In genomic region chr21:46308431-46308830, GRCh38 we compare ENCODE assay signal across 27 cellular contexts.
"Had no signal": no experiment of that assay in that cellular context is flagged by ENCODE, and none has a peak within 500 bp of the region (broad histone marks: within the 10 kb centered on the region; RNA-seq: fewer than 3 reads in every experiment).

No MANE protein-coding gene starts in this region.

- H3K27me3 ChIP-seq: body of pancreas, dorsolateral prefrontal cortex had no signal

- H3K27ac ChIP-seq: body of pancreas, coronary artery, dorsolateral prefrontal cortex, WERI-Rb-1 had no signal

- H3K4me3 ChIP-seq: body of pancreas, coronary artery, dorsolateral prefrontal cortex had no signal

- ATAC-seq: activated CD8-positive, alpha-beta T cell treated with anti-CD3 and anti-CD28 coated beads for 36 hours; activated T-cell treated with anti-CD3 and anti-CD28 coated beads, Interleukin-2, amount 50 U/mL, for 4 hours; body of pancreas; esophagus mucosa; T-helper 17 cell had no signal

- H3K4me1 ChIP-seq: body of pancreas had no signal

- H3K9me3 ChIP-seq: body of pancreas had no signal

- DNase-seq: activated B cell treated with CpG ODN at 0.5 μM for 24 hours; activated CD4-positive, alpha-beta T cell treated with anti-CD3 and anti-CD28 coated beads for 48 hours; activated CD4-positive, alpha-beta T cell treated with anti-CD3 and anti-CD28 coated beads, Interleukin-2, amount 50 U/mL, for 1 hour; activated CD4-positive, alpha-beta T cell treated with anti-CD3 and anti-CD28 coated beads, Interleukin-2, amount 50 U/mL, for 48 hours; activated CD8-positive, alpha-beta memory T cell treated with anti-CD3 and anti-CD28 coated beads for 24 hours; activated CD8-positive, alpha-beta T cell treated with anti-CD3 and anti-CD28 coated beads for 36 hours; activated effector memory CD4-positive, alpha-beta T cell treated with Interleukin-2 at 50 U/mL for 16 hours; activated gamma-delta T cell treated with Interleukin-2 at 50 U/mL for 16 hours; activated naive CD4-positive, alpha-beta T cell treated with anti-CD3 and anti-CD28 coated beads, Interleukin-2, amount 50 U/mL, for 16 hours; activated naive CD4-positive, alpha-beta T cell treated with Interleukin-2 at 50 U/mL for 16 hours; activated T-cell treated with anti-CD3 and anti-CD28 coated beads, Interleukin-2, amount 50 U/mL, for 4 hours; amniotic stem cell; anterior cingulate cortex; body of pancreas; central memory CD4-positive, alpha-beta T cell; cerebellar nuclear complex; dorsolateral prefrontal cortex; effector memory CD4-positive, alpha-beta T cell; endodermal cell; foreskin fibroblast; head of caudate nucleus; T-helper 1 cell; T-helper 17 cell; T1000; WERI-Rb-1 had no signal
